In genomic region chr2:66803651-66804050, GRCh38 we compare ENCODE assay signal across 22 cellular contexts.
DNase-seq lines count a peak whose midpoint lies in the region; ATAC-seq and TF ChIP-seq lines count a peak whose summit lies in the region.
"Had no signal": no experiment of that assay in that cellular context is flagged by ENCODE, and none has a peak within 500 bp of the region (broad histone marks: within the 10 kb centered on the region; RNA-seq: fewer than 3 reads in every experiment).

No MANE protein-coding gene starts in this region.

- no peaks in the 10 kb centered on the region for H3K36me3 Mint-ChIP-seq in nephron (ENCODE audit: low read depth)
- H3K36me3 Mint-ChIP-seq in activated naive CD4-positive, alpha-beta T cell treated with anti-CD3 and anti-CD28 coated beads, Interleukin-2, amount 50 U/mL, for 72 hours: no peaks in the 10 kb centered on the region
- H3K36me3 Mint-ChIP-seq: naive thymus-derived CD8-positive, alpha-beta T cell had no signal

- H3K4me3 Mint-ChIP-seq in nephron: no peak overlapping the region
- H3K4me3 Mint-ChIP-seq: naive thymus-derived CD8-positive, alpha-beta T cell; stimulated activated naive CD8-positive, alpha-beta T cell treated with anti-CD3 and anti-CD28 coated beads, Interleukin-15, Interleukin-2, amounts not matched to agents 100 ng/mL and 50 ng/mL, for 24 hours had no signal

- no peaks in the 10 kb centered on the region for H3K27me3 Mint-ChIP-seq in nephron (ENCODE audit: low read depth)
- H3K27me3 Mint-ChIP-seq: stimulated activated naive CD8-positive, alpha-beta T cell treated with anti-CD3 and anti-CD28 coated beads, Interleukin-15, Interleukin-2, amounts not matched to agents 100 ng/mL and 50 ng/mL, for 24 hours had no signal

- no peak for ATAC-seq in GM18861 (IDR thresholded peaks at IDR 0.05; ENCODE audit: unreplicated experiment)
- no peak for ATAC-seq in activated naive CD4-positive, alpha-beta T cell treated with anti-CD3 and anti-CD28 coated beads, Interleukin-2, amount 50 U/mL, for 72 hours
- ATAC-seq: left lobe of liver; naive thymus-derived CD8-positive, alpha-beta T cell had no signal

- CTCF ChIA-PET in AG04449 (lab: Yijun Ruan, JAX): interaction anchor here (1.3 kb wide), 1 partner anchor 431 kb away, joined by 4 read pairs; no protein-coding TSS in a partner anchor

- TF ChIP-seq CTCF in AG04449 (IDR thresholded peaks at IDR 0.05; ENCODE audit: insufficient read depth, low read length, missing control alignments) (no peak), fibroblast of mammary gland (conservative IDR thresholded peaks at IDR 0.05; ENCODE audit: control insufficient read depth, insufficient read depth, low read depth, low read length) (no peak), nephron (IDR thresholded peaks at IDR 0.05; ENCODE audit: unreplicated experiment in 3 of 3) (no peak)

- peak overlapping the region; percentile 86 to 97 (median 93) for H3K27ac Mint-ChIP-seq in nephron
- H3K27ac Mint-ChIP-seq in activated naive CD4-positive, alpha-beta T cell treated with anti-CD3 and anti-CD28 coated beads, Interleukin-2, amount 50 U/mL, for 72 hours: no peak overlapping the region
- H3K27ac Mint-ChIP-seq: naive thymus-derived CD8-positive, alpha-beta T cell; stimulated activated naive CD8-positive, alpha-beta T cell treated with anti-CD3 and anti-CD28 coated beads, Interleukin-15, Interleukin-2, amounts not matched to agents 100 ng/mL and 50 ng/mL, for 24 hours had no signal

- H3K4me3 ChIP-seq in AG04449 (ENCODE audit: low read depth, low read length): no peak overlapping the region
- H3K4me3 ChIP-seq in fibroblast of mammary gland (ENCODE audit: control insufficient read depth, low read depth, low read length): no peak overlapping the region
- H3K4me3 ChIP-seq: Peyer's patch, thyroid gland had no signal

- peak; percentile 33 for DNase-seq in AG04449 (ENCODE audit: low read depth, low spot score)
- peak; percentile 45 for DNase-seq in NCI-H226
- peak; percentile 68 for DNase-seq in fibroblast of mammary gland (ENCODE audit: low read depth)
- no peak for DNase-seq in ureter (ENCODE audit: low spot score)
- DNase-seq in activated naive CD4-positive, alpha-beta T cell treated with anti-CD3 and anti-CD28 coated beads, Interleukin-2, amount 50 U/mL, for 72 hours (ENCODE audit: low spot score in 2 of 2): no peak
- DNase-seq in NCI-H1930 (lab: John Stamatoyannopoulos, UW): no peak
- DNase-seq: 8988T; activated gamma-delta T cell; activated T-cell treated with anti-CD3 and anti-CD28 coated beads, Interleukin-2, amount 50 U/mL, for 1 hour; COR-L47; GF-D8; naive thymus-derived CD8-positive, alpha-beta T cell; NCI-H1694; NCI-H2171 treated with DMSO at 0.1 percent for 48 hours; NCI-H526 treated with DMSO at 0.1 percent for 48 hours; Peyer's patch; stimulated activated CD4-positive, alpha-beta T cell treated with anti-CD3 and anti-CD28 coated beads, Interleukin-15, amount 100 ng/mL, for 24 hours; thyroid gland had no signal

- H3K9me3 Mint-ChIP-seq in nephron: peaks cover 5% of the 10 kb centered on the region
- peaks cover 3 to 10% of the 10 kb centered on the region in 2 donors for H3K9me3 Mint-ChIP-seq in activated naive CD4-positive, alpha-beta T cell treated with anti-CD3 and anti-CD28 coated beads, Interleukin-2, amount 50 U/mL, for 72 hours
- H3K9me3 Mint-ChIP-seq: stimulated activated naive CD8-positive, alpha-beta T cell treated with anti-CD3 and anti-CD28 coated beads, Interleukin-15, Interleukin-2, amounts not matched to agents 100 ng/mL and 50 ng/mL, for 24 hours had no signal

- peaks cover 26% of the 10 kb centered on the region for H3K4me1 Mint-ChIP-seq in nephron
- H3K4me1 Mint-ChIP-seq: naive thymus-derived CD8-positive, alpha-beta T cell had no signal

- POLR2A ChIA-PET in AG04449 (lab: Yijun Ruan, JAX): interaction anchor here (0.7 kb wide), 1 partner anchor 1143 kb away, joined by 4 read pairs; no protein-coding TSS in a partner anchor

Comparison
In these comparisons a context has a peak if more than half of its experiments do, and no peak if none do; other contexts are left out.
1. DNase-seq: peak in AG04449 (single experiment), NCI-H226 (single experiment) and fibroblast of mammary gland (single experiment); none in ureter (single experiment), activated naive CD4-positive, alpha-beta T cell treated with anti-CD3 and anti-CD28 coated beads, Interleukin-2, amount 50 U/mL, for 72 hours (0 of 2) and NCI-H1930 (0 of 2).
2. H3K27ac Mint-ChIP-seq: peak in nephron (3 of 3); none in activated naive CD4-positive, alpha-beta T cell treated with anti-CD3 and anti-CD28 coated beads, Interleukin-2, amount 50 U/mL, for 72 hours (0 of 2).